13 cellular contexts compared by ENCODE assay signal in the genomic region with DNA sequence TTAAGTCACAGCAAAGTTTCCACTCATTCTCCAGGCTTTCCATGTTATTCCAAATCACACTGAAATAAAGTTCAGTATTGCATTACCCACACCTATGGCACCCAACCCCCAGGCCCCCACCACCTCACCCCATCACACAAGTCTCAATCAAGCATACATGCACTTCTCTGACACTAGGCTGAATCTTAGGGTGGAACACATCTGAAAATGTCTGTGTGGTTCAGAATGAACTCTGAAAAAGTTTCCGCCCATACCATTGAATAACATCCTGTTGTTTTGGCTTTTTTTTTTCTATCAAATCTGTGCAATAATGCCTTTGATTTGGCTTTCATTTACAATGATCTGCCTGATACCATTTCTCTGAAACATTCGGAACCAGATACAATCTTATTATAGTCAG. TPM values are rescaled to one million over a fixed set of nuclear protein-coding genes. Genes with fewer than 3 reads are reported as not detected.
DNase-seq lines count a peak whose midpoint lies in the region; ATAC-seq and TF ChIP-seq lines count a peak whose summit lies in the region.
"Had no signal": no experiment of that assay in that cellular context is flagged by ENCODE, and none has a peak within 500 bp of the region (broad histone marks: within the 10 kb centered on the region; RNA-seq: fewer than 3 reads in every experiment).

No MANE protein-coding gene starts in this region.

- H3K4me1 ChIP-seq in heart right ventricle (peaks cover 11 to 83% (median 69%) of the 10 kb centered on the region in 9 donors), testis (peaks cover 35% of the 10 kb centered on the region)

- no peaks in the 10 kb centered on the region for H3K9me3 Mint-ChIP-seq in activated CD8-positive, alpha-beta T cell treated with anti-CD3 and anti-CD28 coated beads for 36 hours
- no peaks in the 10 kb centered on the region for H3K9me3 Mint-ChIP-seq in activated naive CD8-positive, alpha-beta T cell treated with anti-CD3 and anti-CD28 coated beads, Interleukin-2, amount 50 U/mL, for 24 hours
- H3K9me3 Mint-ChIP-seq in stimulated activated naive CD8-positive, alpha-beta T cell treated with anti-CD3 and anti-CD28 coated beads, Interleukin-15, amount 100 ng/mL, for 72 hours, result no peaks in the 10 kb centered on the region

- no peak for ATAC-seq in heart right ventricle
- ATAC-seq in Right ventricle myocardium inferior, result no peak
- ATAC-seq in activated CD8-positive, alpha-beta T cell treated with anti-CD3 and anti-CD28 coated beads for 36 hours, result peak; percentile 9
- ATAC-seq in activated naive CD8-positive, alpha-beta T cell treated with anti-CD3 and anti-CD28 coated beads, Interleukin-2, amount 50 U/mL, for 24 hours, result no peak
- ATAC-seq in stimulated activated naive CD8-positive, alpha-beta T cell treated with anti-CD3 and anti-CD28 coated beads, Interleukin-15, amount 100 ng/mL, for 72 hours, result peak; percentile 24
- ATAC-seq in GM18870 (IDR thresholded peaks at IDR 0.05; ENCODE audit: unreplicated experiment), result no peak
- ATAC-seq in GM21717 (IDR thresholded peaks at IDR 0.05; ENCODE audit: unreplicated experiment), result no peak

- H3K9me3 ChIP-seq in heart right ventricle (no peaks in the 10 kb centered on the region), testis (no peaks in the 10 kb centered on the region)
- H3K9me3 ChIP-seq: upper lobe of left lung had no signal

- no peak for DNase-seq in heart right ventricle
- DNase-seq in Right ventricle myocardium inferior (ENCODE audit: missing footprints), result no peak
- peak; percentile 66 for DNase-seq in activated CD8-positive, alpha-beta T cell treated with anti-CD3 and anti-CD28 coated beads for 36 hours
- peak; percentile 31 for DNase-seq in activated naive CD8-positive, alpha-beta T cell treated with anti-CD3 and anti-CD28 coated beads, Interleukin-2, amount 50 U/mL, for 24 hours
- DNase-seq in stimulated activated naive CD8-positive, alpha-beta T cell treated with anti-CD3 and anti-CD28 coated beads, Interleukin-15, amount 100 ng/mL, for 72 hours, result no peak
- DNase-seq in testis, result no peak
- DNase-seq: dorsolateral prefrontal cortex, NCI-H1092 treated with DMSO at 0.1 percent for 48 hours, NCI-H226, upper lobe of left lung had no signal

- POLR2A ChIA-PET in activated CD8-positive, alpha-beta T cell treated with anti-CD3 and anti-CD28 coated beads for 36 hours (lab: Charles Lee), result interaction anchor here (0.9 to 5.7 kb wide), 9 partner anchors 17 to 175 kb away, joined by 3 to 76 read pairs (median 4); a partner anchor contains a TSS

- H3K4me3 ChIP-seq in heart right ventricle, result no peak overlapping the region
- H3K4me3 ChIP-seq in testis, result no peak overlapping the region
- H3K4me3 ChIP-seq: dorsolateral prefrontal cortex, smooth muscle cell, upper lobe of left lung had no signal

- TF ChIP-seq CTCF in heart right ventricle (IDR thresholded peaks at IDR 0.05) (no peak), testis (IDR thresholded peaks at IDR 0.05) (no peak)
- TF ChIP-seq CTCF in activated CD8-positive, alpha-beta T cell treated with anti-CD3 and anti-CD28 coated beads for 36 hours (IDR thresholded peaks at IDR 0.05), result no peak

- intact Hi-C loops in heart right ventricle (cut with DNase I) (loop anchor here in 4 of 10 donors (5.0 to 10.0 kb wide), 3 partner anchors 82 to 610 kb away; a partner anchor contains a TSS), Right ventricle myocardium inferior (cut with DNase I) (no loop called here), testis (cut with DNase I; ENCODE audit: low total_unique reads) (loop anchor here (10.0 kb wide), 1 partner anchor 122 kb away; no protein-coding TSS in a partner anchor)
- intact Hi-C loops in activated CD8-positive, alpha-beta T cell treated with anti-CD3 and anti-CD28 coated beads for 36 hours (cut with micrococcal nuclease), result loop anchor here (5.0 kb wide), 1 partner anchor 115 kb away; no protein-coding TSS in a partner anchor

- peaks cover 12% of the 10 kb centered on the region for H3K36me3 Mint-ChIP-seq in activated CD8-positive, alpha-beta T cell treated with anti-CD3 and anti-CD28 coated beads for 36 hours (ENCODE audit: low read depth)
- H3K36me3 Mint-ChIP-seq in activated naive CD8-positive, alpha-beta T cell treated with anti-CD3 and anti-CD28 coated beads, Interleukin-2, amount 50 U/mL, for 24 hours (ENCODE audit: low read depth), result no peaks in the 10 kb centered on the region

- H3K36me3 ChIP-seq in heart right ventricle, result no peaks in the 10 kb centered on the region
- no peaks in the 10 kb centered on the region for H3K36me3 ChIP-seq in testis (ENCODE audit: low read depth, missing control alignments)
- H3K36me3 ChIP-seq: upper lobe of left lung had no signal

- WGBS in heart right ventricle, 2 donors, result 52 to 64% methylated on average over 2 of the region's 2 CpGs
- 78 to 86% methylated on average over 2 of the region's 2 CpGs for WGBS in testis, 2 donors

- H3K27me3 Mint-ChIP-seq in activated CD8-positive, alpha-beta T cell treated with anti-CD3 and anti-CD28 coated beads for 36 hours, result no peaks in the 10 kb centered on the region
- H3K27me3 Mint-ChIP-seq in activated naive CD8-positive, alpha-beta T cell treated with anti-CD3 and anti-CD28 coated beads, Interleukin-2, amount 50 U/mL, for 24 hours, result no peaks in the 10 kb centered on the region
- no peaks in the 10 kb centered on the region for H3K27me3 Mint-ChIP-seq in stimulated activated naive CD8-positive, alpha-beta T cell treated with anti-CD3 and anti-CD28 coated beads, Interleukin-15, amount 100 ng/mL, for 72 hours

- no peak for TF ChIP-seq POLR2A in testis (IDR thresholded peaks at IDR 0.05)

- peak overlapping the region; percentile 55 for H3K4me3 Mint-ChIP-seq in activated CD8-positive, alpha-beta T cell treated with anti-CD3 and anti-CD28 coated beads for 36 hours
- peak overlapping the region; percentile 83 for H3K4me3 Mint-ChIP-seq in activated naive CD8-positive, alpha-beta T cell treated with anti-CD3 and anti-CD28 coated beads, Interleukin-2, amount 50 U/mL, for 24 hours
- H3K4me3 Mint-ChIP-seq in stimulated activated naive CD8-positive, alpha-beta T cell treated with anti-CD3 and anti-CD28 coated beads, Interleukin-15, amount 100 ng/mL, for 72 hours, result peak overlapping the region; percentile 42 to 85

- H3K27me3 ChIP-seq in heart right ventricle (no peaks in the 10 kb centered on the region), testis (no peaks in the 10 kb centered on the region)
- H3K27me3 ChIP-seq: dorsolateral prefrontal cortex, upper lobe of left lung had no signal

- peaks cover 95% of the 10 kb centered on the region for H3K4me1 Mint-ChIP-seq in activated CD8-positive, alpha-beta T cell treated with anti-CD3 and anti-CD28 coated beads for 36 hours (ENCODE audit: low read depth)
- H3K4me1 Mint-ChIP-seq in activated naive CD8-positive, alpha-beta T cell treated with anti-CD3 and anti-CD28 coated beads, Interleukin-2, amount 50 U/mL, for 24 hours, result peaks cover 98% of the 10 kb centered on the region
- H3K4me1 Mint-ChIP-seq in stimulated activated naive CD8-positive, alpha-beta T cell treated with anti-CD3 and anti-CD28 coated beads, Interleukin-15, amount 100 ng/mL, for 72 hours, result peaks cover 95% of the 10 kb centered on the region

- H3K27ac Mint-ChIP-seq in activated CD8-positive, alpha-beta T cell treated with anti-CD3 and anti-CD28 coated beads for 36 hours, result peak overlapping the region; percentile 99
- peak overlapping the region; percentile 94 for H3K27ac Mint-ChIP-seq in activated naive CD8-positive, alpha-beta T cell treated with anti-CD3 and anti-CD28 coated beads, Interleukin-2, amount 50 U/mL, for 24 hours
- peak overlapping the region; percentile 62 to 75 for H3K27ac Mint-ChIP-seq in stimulated activated naive CD8-positive, alpha-beta T cell treated with anti-CD3 and anti-CD28 coated beads, Interleukin-15, amount 100 ng/mL, for 72 hours

- H3K27ac ChIP-seq in heart right ventricle (peak overlapping the region in 9 of 10 donors; percentile 13 to 83 (median 72)), testis (peak overlapping the region in 1 of 2 donors; percentile 22)

- CTCF ChIA-PET in activated CD8-positive, alpha-beta T cell treated with anti-CD3 and anti-CD28 coated beads for 36 hours (lab: Charles Lee), result interaction anchor here (1.1 to 5.6 kb wide), 7 partner anchors 8 to 156 kb away, joined by 4 to 31 read pairs (median 6); no protein-coding TSS in a partner anchor

RNA-seq across cellular contexts. Expression of a gene that starts 25.8 kb away (rescaled TPM):
- total RNA-seq in heart right ventricle, result 10 to 100 TPM in 2 of 10 donors, 1 to 10 TPM in 8; 5.6 to 12.3 (median 8.3) TPM
- 1 to 10 TPM; 3.7 to 5.9 TPM for polyA plus RNA-seq in heart right ventricle
- 7.7 TPM for total RNA-seq in Right ventricle myocardium inferior
- 10 to 100 TPM; 34.4 to 37.4 TPM for total RNA-seq in activated CD8-positive, alpha-beta T cell treated with anti-CD3 and anti-CD28 coated beads for 36 hours
- 10 to 100 TPM; 16.2 to 19.8 TPM for total RNA-seq in testis
- polyA plus RNA-seq in testis (ENCODE audit: insufficient read depth, low read depth, low replicate concordance), result 8.2 TPM

Comparison
In these comparisons a context has a peak if more than half of its experiments do, and no peak if none do; other contexts are left out.
1. ATAC-seq: peak in activated CD8-positive, alpha-beta T cell treated with anti-CD3 and anti-CD28 coated beads for 36 hours (single experiment) and stimulated activated naive CD8-positive, alpha-beta T cell treated with anti-CD3 and anti-CD28 coated beads, Interleukin-15, amount 100 ng/mL, for 72 hours (single experiment); none in heart right ventricle (0 of 8), Right ventricle myocardium inferior (single experiment), activated naive CD8-positive, alpha-beta T cell treated with anti-CD3 and anti-CD28 coated beads, Interleukin-2, amount 50 U/mL, for 24 hours (single experiment), GM18870 (single experiment) and GM21717 (single experiment).
2. DNase-seq: peak in activated CD8-positive, alpha-beta T cell treated with anti-CD3 and anti-CD28 coated beads for 36 hours (single experiment) and activated naive CD8-positive, alpha-beta T cell treated with anti-CD3 and anti-CD28 coated beads, Interleukin-2, amount 50 U/mL, for 24 hours (single experiment); none in heart right ventricle (0 of 2), Right ventricle myocardium inferior (single experiment), stimulated activated naive CD8-positive, alpha-beta T cell treated with anti-CD3 and anti-CD28 coated beads, Interleukin-15, amount 100 ng/mL, for 72 hours (0 of 2) and testis (single experiment).
3. Peak in every context shown above with its lines, with median percentiles within 50 percentile points of each other: H3K27ac Mint-ChIP-seq and H3K4me3 Mint-ChIP-seq.